13 cellular contexts compared by ENCODE assay signal in the genomic region with DNA sequence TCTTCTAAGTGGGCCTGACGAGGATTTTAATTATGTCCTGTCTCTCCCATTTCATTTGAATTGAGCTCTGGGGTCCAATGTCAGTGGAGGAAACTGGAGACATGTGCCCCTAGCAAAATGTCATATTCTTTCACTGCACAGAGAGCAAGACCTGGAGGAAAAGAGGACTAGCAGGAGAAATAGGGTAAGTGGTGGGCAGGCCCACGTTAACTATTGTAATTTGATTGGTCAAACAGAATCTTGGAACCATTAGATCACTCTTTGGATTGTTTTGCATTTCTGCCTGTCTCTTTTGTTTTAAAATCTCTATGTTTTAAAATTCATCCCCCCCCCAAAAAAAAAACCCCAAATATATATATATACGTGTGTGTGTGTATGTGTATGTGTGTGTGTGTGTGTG.
DNase-seq lines count a peak whose midpoint lies in the region; ATAC-seq and TF ChIP-seq lines count a peak whose summit lies in the region.
"Had no signal": no experiment of that assay in that cellular context is flagged by ENCODE, and none has a peak within 500 bp of the region (broad histone marks: within the 10 kb centered on the region; RNA-seq: fewer than 3 reads in every experiment).

No MANE protein-coding gene starts in this region.

- H3K23ac ChIP-seq in IMR-90 (ENCODE audit: low read depth, low read length): no peak overlapping the region
- no peak overlapping the region for H3K23ac ChIP-seq in neuronal stem cell (ENCODE audit: low read depth, low read length, poor library complexity)

- no peaks in the 10 kb centered on the region for H3K27me3 ChIP-seq in BLaER1 treated with 17β-estradiol and CSF1 and Interleukin-3, amounts not matched to agents 10 nM and 100 nM
- H3K27me3 ChIP-seq in IMR-90 (ENCODE audit: control insufficient read depth, insufficient read depth, low read length): no peaks in the 10 kb centered on the region
- no peaks in the 10 kb centered on the region for H3K27me3 ChIP-seq in duodenal mucosa (ENCODE audit: control insufficient read depth in 1 of 2, insufficient read depth in 2 of 2, low read length in 2 of 2)
- H3K27me3 ChIP-seq in neuronal stem cell (ENCODE audit: control insufficient read depth in 3 of 3, insufficient read depth in 3 of 3, low read depth in 1 of 3, low read length in 3 of 3): no peaks in the 10 kb centered on the region

- H3K4me2 ChIP-seq in BLaER1 treated with 17β-estradiol and CSF1 and Interleukin-3, amounts not matched to agents 10 nM and 100 nM: peak overlapping the region; percentile 1 to 71 (median 52)
- H3K4me2 ChIP-seq in IMR-90 (ENCODE audit: low read depth, low read length) (no peak overlapping the region), neuronal stem cell (ENCODE audit: insufficient read depth, low read length, poor library complexity, severe bottlenecking) (no peak overlapping the region)

- no peaks in the 10 kb centered on the region for H4K20me1 ChIP-seq in BLaER1 treated with 17β-estradiol and CSF1 and Interleukin-3, amounts not matched to agents 10 nM and 100 nM
- no peaks in the 10 kb centered on the region for H4K20me1 ChIP-seq in IMR-90 (ENCODE audit: insufficient read depth, low read length)

- TF ChIP-seq CTCF in IMR-90 (conservative IDR thresholded peaks at IDR 0.05; ENCODE audit: low read depth, low read length): no peak

- no peak overlapping the region for H2AFZ ChIP-seq in IMR-90 (replicated peaks; ENCODE audit: low read length, poor library complexity)
- peak overlapping the region; percentile 18 for H2AFZ ChIP-seq in neuronal stem cell (ENCODE audit: low read length)

- in situ Hi-C loops in IMR-90 (cut with MboI; ENCODE audit: low sequenced_read_pairs): no loop called here

- H3K4me1 ChIP-seq in BLaER1 treated with 17β-estradiol and CSF1 and Interleukin-3, amounts not matched to agents 10 nM and 100 nM: peaks cover 32 to 53% (median 40%) of the 10 kb centered on the region in 10 experiments
- H3K4me1 ChIP-seq in IMR-90 (ENCODE audit: control insufficient read depth, insufficient read depth, low read length) (peaks cover 8% of the 10 kb centered on the region), duodenal mucosa (ENCODE audit: control insufficient read depth in 1 of 2, insufficient read depth in 2 of 2, low read length in 2 of 2) (peaks cover 19 to 20% of the 10 kb centered on the region in 2 donors), neuronal stem cell (ENCODE audit: control insufficient read depth in 2 of 2, insufficient read depth in 1 of 2, low read depth in 1 of 2, low read length in 2 of 2) (peaks cover 8 to 9% of the 10 kb centered on the region in 2 donors)

- peaks cover 11% of the 10 kb centered on the region; the same call in 1 of the 2 replicates for H3K9me1 ChIP-seq in IMR-90 (ENCODE audit: insufficient read depth, low read length)

- no CpG with 5 or more reads among the region's 3 CpGs for WGBS in IMR-90 (ENCODE audit: extremely low coverage in 2 of 2, insufficient read length in 1 of 2), 2 experiments
- WGBS in neuronal stem cell (ENCODE audit: extremely low coverage in 2 of 2, insufficient read length in 2 of 2, insufficient replicate concordance in 1 of 2), 2 donors: no CpG with 5 or more reads among the region's 3 CpGs

- H2BK5ac ChIP-seq in IMR-90 (ENCODE audit: low read depth, low read length, poor library complexity, severe bottlenecking): peak overlapping the region; percentile 27
- no peak overlapping the region for H2BK5ac ChIP-seq in neuronal stem cell (ENCODE audit: low read length)

- H3K56ac ChIP-seq in IMR-90 (ENCODE audit: extremely low read depth, insufficient read depth, low read length): no peak overlapping the region

- H2AK5ac ChIP-seq in IMR-90 (ENCODE audit: low read depth, low read length) (no peak overlapping the region), neuronal stem cell (ENCODE audit: low read depth, low read length) (no peak overlapping the region)

- no TSS peak for BruUV-seq in IMR-90 (replicated peaks; lab: Mats Ljungman, UMichigan)

- no peak overlapping the region for H4K91ac ChIP-seq in IMR-90 (ENCODE audit: insufficient read depth, low read depth, low read length)
- H4K91ac ChIP-seq in neuronal stem cell (ENCODE audit: low read depth, low read length, poor library complexity): no peak overlapping the region

- H3K4ac ChIP-seq in IMR-90 (ENCODE audit: low read depth, low read length) (peak overlapping the region; percentile 16), neuronal stem cell (ENCODE audit: low read length) (no peak overlapping the region)

- H4K5ac ChIP-seq in IMR-90 (ENCODE audit: low read depth, low read length): no peak overlapping the region

- intact Hi-C loops in IMR-90 (cut with micrococcal nuclease): loop anchor here (10.0 kb wide), 1 partner anchor 270 kb away; no protein-coding TSS in a partner anchor

- DNase-seq in IMR-90: no peak
- DNase-seq in neuronal stem cell (ENCODE audit: low spot score): no peak
- DNase-seq in mucosa of gallbladder (ENCODE audit: low spot score): no peak
- no peak for DNase-seq in D341Med (ENCODE audit: low spot score)
- DNase-seq: cerebellar nuclear complex, NCI-H345, PC-3 had no signal

- no peak for TF ChIP-seq POLR2A in IMR-90 (IDR thresholded peaks at IDR 0.05; ENCODE audit: low read depth, low read length)

- CTCF ChIA-PET in IMR-90 (lab: Yijun Ruan, JAX): no interaction called here

- no peak overlapping the region for H3K4me3 ChIP-seq in BLaER1 treated with 17β-estradiol and CSF1 and Interleukin-3, amounts not matched to agents 10 nM and 100 nM
- H3K4me3 ChIP-seq in IMR-90 (ENCODE audit: insufficient read depth, low read depth, low read length): no peak overlapping the region
- no peak overlapping the region for H3K4me3 ChIP-seq in duodenal mucosa (ENCODE audit: low read depth in 1 of 2, low read length in 2 of 2)
- no peak overlapping the region for H3K4me3 ChIP-seq in neuronal stem cell (ENCODE audit: low read length in 2 of 2)

- dilution Hi-C loops in IMR-90 (cut with HindIII; ENCODE audit: low sequenced_read_pairs, unreplicated experiment): no loop called here

- H3K27ac ChIP-seq in BLaER1 treated with 17β-estradiol and CSF1 and Interleukin-3, amounts not matched to agents 10 nM and 100 nM: peak overlapping the region in 2 of 11 experiments; percentile 56 to 62; a peak in 2 of 22 replicates
- H3K27ac ChIP-seq in IMR-90 (ENCODE audit: insufficient read depth, low read length): no peak overlapping the region
- peak overlapping the region; percentile 30 for H3K27ac ChIP-seq in duodenal mucosa (ENCODE audit: low read depth, low read length)
- H3K27ac ChIP-seq in neuronal stem cell (replicated peaks; ENCODE audit: low read length): no peak overlapping the region
- H3K27ac ChIP-seq: C4-2B had no signal

- TF ChIP-seq RAD21 in IMR-90 (IDR thresholded peaks at IDR 0.05; ENCODE audit: low read length): no peak

- no peak overlapping the region for H3K14ac ChIP-seq in IMR-90 (replicated peaks; ENCODE audit: low read depth, low read length)
- H3K14ac ChIP-seq in neuronal stem cell (ENCODE audit: low read length): no peak overlapping the region

- no peak overlapping the region for H3K18ac ChIP-seq in IMR-90 (ENCODE audit: low read depth, low read length)
- no peak overlapping the region for H3K18ac ChIP-seq in neuronal stem cell (ENCODE audit: low read length)

- 0 out of 22 replicates have a peak overlapping the region, but pooled peaks of 2 of the 11 experiments have one; percentile 23 to 56 for H3K9ac ChIP-seq in BLaER1 treated with 17β-estradiol and CSF1 and Interleukin-3, amounts not matched to agents 10 nM and 100 nM
- H3K9ac ChIP-seq in IMR-90 (ENCODE audit: low read depth, low read length) (no peak overlapping the region), duodenal mucosa (ENCODE audit: low read depth in 1 of 2, low read length in 2 of 2) (peak overlapping the region in 1 of 2 donors; percentile 44), neuronal stem cell (ENCODE audit: low read depth, low read length, poor library complexity) (no peak overlapping the region)

- H4K8ac ChIP-seq in IMR-90 (ENCODE audit: low read depth in 2 of 2, low read length in 2 of 2) (no peak overlapping the region), neuronal stem cell (ENCODE audit: low read depth, low read length) (no peak overlapping the region)

- no peak overlapping the region for H2AK9ac ChIP-seq in IMR-90 (replicated peaks; ENCODE audit: low read depth, low read length, poor library complexity)

- H2BK12ac ChIP-seq in neuronal stem cell (ENCODE audit: low read length): no peak overlapping the region

- H2BK20ac ChIP-seq in IMR-90 (ENCODE audit: low read depth, low read length): peak overlapping the region; percentile 50; the same call in 1 of the 2 replicates

- no peaks in the 10 kb centered on the region for H3K36me3 ChIP-seq in BLaER1 treated with 17β-estradiol and CSF1 and Interleukin-3, amounts not matched to agents 10 nM and 100 nM
- H3K36me3 ChIP-seq in IMR-90 (ENCODE audit: control insufficient read depth, insufficient read depth, low read length): no peaks in the 10 kb centered on the region
- H3K36me3 ChIP-seq in duodenal mucosa (ENCODE audit: control insufficient read depth in 1 of 2, insufficient read depth in 2 of 2, low read length in 2 of 2): no peaks in the 10 kb centered on the region
- H3K36me3 ChIP-seq in neuronal stem cell (replicated peaks in 1 of 2; ENCODE audit: control insufficient read depth in 2 of 2, insufficient read depth in 2 of 2, low read length in 2 of 2): no peaks in the 10 kb centered on the region

- ATAC-seq in IMR-90 (ENCODE audit: low read depth) (peak; percentile 6), GM19397 (IDR thresholded peaks at IDR 0.05; ENCODE audit: unreplicated experiment) (no peak), HG02588 (IDR thresholded peaks at IDR 0.05; ENCODE audit: unreplicated experiment) (no peak)
- ATAC-seq: esophagus mucosa, PC-3 had no signal

- H2BK15ac ChIP-seq in IMR-90 (ENCODE audit: low read depth, low read length) (no peak overlapping the region), neuronal stem cell (ENCODE audit: low read length) (no peak overlapping the region)

- H3K79me1 ChIP-seq in IMR-90 (ENCODE audit: low read depth in 1 of 2, low read length in 2 of 2): no peaks in the 10 kb centered on the region
- H3K79me1 ChIP-seq in neuronal stem cell (ENCODE audit: low read depth, low read length): no peaks in the 10 kb centered on the region

- H2BK120ac ChIP-seq in IMR-90 (ENCODE audit: low read depth, low read length) (0 out of 2 replicates have a peak overlapping the region, but pooled peaks have one; percentile 27), neuronal stem cell (ENCODE audit: low read depth, low read length) (no peak overlapping the region)

- POLR2A ChIA-PET in IMR-90 (lab: Charles Lee; ENCODE audit: unreplicated experiment): no interaction called here

- peaks cover under 1 to 32% (median 26%) of the 10 kb centered on the region in 11 experiments; a peak in 21 of 22 replicates for H3K9me3 ChIP-seq in BLaER1 treated with 17β-estradiol and CSF1 and Interleukin-3, amounts not matched to agents 10 nM and 100 nM (replicated peaks in 1 of 11)
- H3K9me3 ChIP-seq in IMR-90 (ENCODE audit: control insufficient read depth, insufficient read depth, low read length): no peaks in the 10 kb centered on the region; the same call in 1 of the 2 replicates
- H3K9me3 ChIP-seq in duodenal mucosa (ENCODE audit: control insufficient read depth in 1 of 2, low read length in 2 of 2): no peaks in the 10 kb centered on the region
- peaks cover 0 to 4% of the 10 kb centered on the region in 2 donors for H3K9me3 ChIP-seq in neuronal stem cell (replicated peaks in 1 of 2; ENCODE audit: control insufficient read depth in 2 of 2, insufficient read depth in 1 of 2, low read depth in 1 of 2, low read length in 2 of 2)

Comparison
In these comparisons a context has a peak if more than half of its experiments do, and no peak if none do; other contexts are left out.
1. H3K4me2 ChIP-seq: peak in BLaER1 treated with 17β-estradiol and CSF1 and Interleukin-3, amounts not matched to agents 10 nM and 100 nM (11 of 11); none in IMR-90 (single experiment) and neuronal stem cell (single experiment).